Comparison of ENCODE assay signal across 1 cellular context in the genomic region with DNA sequence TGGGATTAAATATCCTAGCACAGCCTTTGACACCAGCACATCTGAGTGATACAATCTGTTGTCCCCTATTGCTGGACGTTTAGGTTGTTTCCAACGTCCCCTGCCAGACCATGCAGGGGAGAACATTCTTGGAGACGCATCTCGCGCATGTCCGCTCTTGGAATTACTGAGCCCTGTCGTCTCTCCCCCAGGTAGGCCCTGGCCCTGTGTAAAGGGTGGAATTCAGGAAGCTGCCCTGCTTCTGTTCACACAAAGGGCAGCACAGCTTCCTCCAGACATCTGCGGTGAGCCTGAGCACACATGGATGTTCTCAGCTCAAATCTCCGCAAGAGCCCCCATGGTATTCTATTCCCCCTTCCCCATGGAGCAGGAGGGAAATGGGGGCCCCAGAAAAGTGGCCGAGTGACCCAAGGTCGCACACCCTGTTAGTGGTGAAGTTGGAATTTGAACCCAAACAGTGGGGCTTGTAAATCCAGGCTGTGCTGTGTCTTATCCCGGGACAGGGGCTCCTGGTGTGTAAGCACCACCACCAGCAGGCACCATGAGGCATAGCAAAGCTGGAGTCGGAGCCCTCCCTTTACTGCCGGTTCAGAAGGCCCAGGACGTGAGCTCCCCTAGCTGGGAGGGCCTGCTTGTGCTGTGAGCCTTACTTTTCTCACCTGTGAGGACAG.
TF ChIP-seq lines count a peak whose summit lies in the region.

No MANE protein-coding gene starts in this region.

TF ChIP-seq in HepG2, 621 proteins besides CTCF, POLR2A, EP300 and RAD21 (continued from another document and continues in another):
- TF ChIP-seq, protein P1, sequence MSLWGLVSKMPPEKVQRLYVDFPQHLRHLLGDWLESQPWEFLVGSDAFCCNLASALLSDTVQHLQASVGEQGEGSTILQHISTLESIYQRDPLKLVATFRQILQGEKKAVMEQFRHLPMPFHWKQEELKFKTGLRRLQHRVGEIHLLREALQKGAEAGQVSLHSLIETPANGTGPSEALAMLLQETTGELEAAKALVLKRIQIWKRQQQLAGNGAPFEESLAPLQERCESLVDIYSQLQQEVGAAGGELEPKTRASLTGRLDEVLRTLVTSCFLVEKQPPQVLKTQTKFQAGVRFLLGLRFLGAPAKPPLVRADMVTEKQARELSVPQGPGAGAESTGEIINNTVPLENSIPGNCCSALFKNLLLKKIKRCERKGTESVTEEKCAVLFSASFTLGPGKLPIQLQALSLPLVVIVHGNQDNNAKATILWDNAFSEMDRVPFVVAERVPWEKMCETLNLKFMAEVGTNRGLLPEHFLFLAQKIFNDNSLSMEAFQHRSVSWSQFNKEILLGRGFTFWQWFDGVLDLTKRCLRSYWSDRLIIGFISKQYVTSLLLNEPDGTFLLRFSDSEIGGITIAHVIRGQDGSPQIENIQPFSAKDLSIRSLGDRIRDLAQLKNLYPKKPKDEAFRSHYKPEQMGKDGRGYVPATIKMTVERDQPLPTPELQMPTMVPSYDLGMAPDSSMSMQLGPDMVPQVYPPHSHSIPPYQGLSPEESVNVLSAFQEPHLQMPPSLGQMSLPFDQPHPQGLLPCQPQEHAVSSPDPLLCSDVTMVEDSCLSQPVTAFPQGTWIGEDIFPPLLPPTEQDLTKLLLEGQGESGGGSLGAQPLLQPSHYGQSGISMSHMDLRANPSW (CRISPR knock-in tag; IDR thresholded peaks at IDR 0.05; ENCODE audit: borderline replicate concordance) = no peak
- TF ChIP-seq KDM3A (CRISPR knock-in tag; IDR thresholded peaks at IDR 0.05; ENCODE audit: low read depth) (no peak), ELF3 (CRISPR knock-in tag; IDR thresholded peaks at IDR 0.05) (0 out of 2 replicates have a peak, but pooled peaks have one; percentile 13), TRIM24 (CRISPR knock-in tag; IDR thresholded peaks at IDR 0.05) (no peak), MZF1 (CRISPR knock-in tag; IDR thresholded peaks at IDR 0.05; ENCODE audit: borderline replicate concordance) (peak; percentile 40; the same call in 1 of the 2 replicates), ZBTB1 (CRISPR knock-in tag; IDR thresholded peaks at IDR 0.05; ENCODE audit: borderline replicate concordance) (no peak), ZSCAN20 (CRISPR knock-in tag; IDR thresholded peaks at IDR 0.05; ENCODE audit: borderline replicate concordance) (no peak), RCOR2 (CRISPR knock-in tag; IDR thresholded peaks at IDR 0.05) (0 out of 2 replicates have a peak, but pooled peaks have one; percentile 33), NR2C2 (CRISPR knock-in tag; IDR thresholded peaks at IDR 0.05; ENCODE audit: borderline replicate concordance) (0 out of 2 replicates have a peak, but pooled peaks have one; percentile 33), ZNF850 (CRISPR knock-in tag; conservative IDR thresholded peaks at IDR 0.05) (no peak), ETV6 (CRISPR knock-in tag; conservative IDR thresholded peaks at IDR 0.05) (no peak), ATRX (CRISPR knock-in tag; IDR thresholded peaks at IDR 0.05; ENCODE audit: borderline replicate concordance) (no peak), ZNF883 (CRISPR knock-in tag; IDR thresholded peaks at IDR 0.05; ENCODE audit: not compliant biosample characterization) (no peak), ZNF33A (CRISPR knock-in tag; IDR thresholded peaks at IDR 0.05; ENCODE audit: borderline replicate concordance) (no peak), TAF1 (CRISPR knock-in tag; IDR thresholded peaks at IDR 0.05) (no peak), ZKSCAN1 (IDR thresholded peaks at IDR 0.05; ENCODE audit: low read length) (no peak), FOXM1 (CRISPR knock-in tag; IDR thresholded peaks at IDR 0.05) (no peak), ZFYVE20 (CRISPR knock-in tag; IDR thresholded peaks at IDR 0.05; ENCODE audit: borderline replicate concordance, low read depth) (no peak), HMG20B (CRISPR knock-in tag; conservative IDR thresholded peaks at IDR 0.05) (no peak), DNMT3B (CRISPR knock-in tag; conservative IDR thresholded peaks at IDR 0.05) (no peak), ZSCAN9 (CRISPR knock-in tag; IDR thresholded peaks at IDR 0.05; ENCODE audit: borderline replicate concordance) (0 out of 2 replicates have a peak, but pooled peaks have one; percentile 27), BCL6 (CRISPR knock-in tag; IDR thresholded peaks at IDR 0.05) (no peak), GFI1 (CRISPR knock-in tag; IDR thresholded peaks at IDR 0.05; ENCODE audit: borderline replicate concordance) (peak; percentile 78), ARNT2 (CRISPR knock-in tag; IDR thresholded peaks at IDR 0.05; ENCODE audit: low read depth) (no peak), HNF4A (CRISPR knock-in tag; IDR thresholded peaks at IDR 0.05) (peak; percentile 94), ZNF619 (CRISPR knock-in tag; IDR thresholded peaks at IDR 0.05) (no peak), ZSCAN31 (CRISPR knock-in tag; IDR thresholded peaks at IDR 0.05; ENCODE audit: low read depth) (peak; percentile 70), KLF9 (CRISPR knock-in tag; IDR thresholded peaks at IDR 0.05; ENCODE audit: low read depth) (no peak), ZBTB7B (CRISPR knock-in tag; IDR thresholded peaks at IDR 0.05) (peak; percentile 68; the same call in 1 of the 2 replicates), SPEN (CRISPR knock-in tag; IDR thresholded peaks at IDR 0.05; ENCODE audit: low read depth) (no peak), ZNF550 (CRISPR knock-in tag; IDR thresholded peaks at IDR 0.05; ENCODE audit: borderline replicate concordance) (no peak), NRL (CRISPR knock-in tag; IDR thresholded peaks at IDR 0.05; ENCODE audit: borderline replicate concordance) (peak; percentile 76; the same call in 1 of the 2 replicates), MED1 (CRISPR knock-in tag; IDR thresholded peaks at IDR 0.05) (peak; percentile 58), CHD2 (IDR thresholded peaks at IDR 0.05; ENCODE audit: low read depth, low read length) (no peak)
- TF ChIP-seq, protein P2, sequence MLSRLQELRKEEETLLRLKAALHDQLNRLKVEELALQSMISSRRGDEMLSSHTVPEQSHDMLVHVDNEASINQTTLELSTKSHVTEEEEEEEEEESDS (CRISPR knock-in tag; IDR thresholded peaks at IDR 0.05; ENCODE audit: borderline replicate concordance) = no peak
- TF ChIP-seq, protein P3, sequence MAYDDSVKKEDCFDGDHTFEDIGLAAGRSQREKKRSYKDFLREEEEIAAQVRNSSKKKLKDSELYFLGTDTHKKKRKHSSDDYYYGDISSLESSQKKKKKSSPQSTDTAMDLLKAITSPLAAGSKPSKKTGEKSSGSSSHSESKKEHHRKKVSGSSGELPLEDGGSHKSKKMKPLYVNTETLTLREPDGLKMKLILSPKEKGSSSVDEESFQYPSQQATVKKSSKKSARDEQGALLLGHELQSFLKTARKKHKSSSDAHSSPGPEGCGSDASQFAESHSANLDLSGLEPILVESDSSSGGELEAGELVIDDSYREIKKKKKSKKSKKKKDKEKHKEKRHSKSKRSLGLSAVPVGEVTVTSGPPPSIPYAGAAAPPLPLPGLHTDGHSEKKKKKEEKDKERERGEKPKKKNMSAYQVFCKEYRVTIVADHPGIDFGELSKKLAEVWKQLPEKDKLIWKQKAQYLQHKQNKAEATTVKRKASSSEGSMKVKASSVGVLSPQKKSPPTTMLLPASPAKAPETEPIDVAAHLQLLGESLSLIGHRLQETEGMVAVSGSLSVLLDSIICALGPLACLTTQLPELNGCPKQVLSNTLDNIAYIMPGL (CRISPR knock-in tag; IDR thresholded peaks at IDR 0.05; ENCODE audit: borderline replicate concordance in 1 of 2, low read depth in 1 of 2) = peak in 1 of 2 experiments; percentile 30; a peak in 1 of 4 replicates
- TF ChIP-seq, protein P4, sequence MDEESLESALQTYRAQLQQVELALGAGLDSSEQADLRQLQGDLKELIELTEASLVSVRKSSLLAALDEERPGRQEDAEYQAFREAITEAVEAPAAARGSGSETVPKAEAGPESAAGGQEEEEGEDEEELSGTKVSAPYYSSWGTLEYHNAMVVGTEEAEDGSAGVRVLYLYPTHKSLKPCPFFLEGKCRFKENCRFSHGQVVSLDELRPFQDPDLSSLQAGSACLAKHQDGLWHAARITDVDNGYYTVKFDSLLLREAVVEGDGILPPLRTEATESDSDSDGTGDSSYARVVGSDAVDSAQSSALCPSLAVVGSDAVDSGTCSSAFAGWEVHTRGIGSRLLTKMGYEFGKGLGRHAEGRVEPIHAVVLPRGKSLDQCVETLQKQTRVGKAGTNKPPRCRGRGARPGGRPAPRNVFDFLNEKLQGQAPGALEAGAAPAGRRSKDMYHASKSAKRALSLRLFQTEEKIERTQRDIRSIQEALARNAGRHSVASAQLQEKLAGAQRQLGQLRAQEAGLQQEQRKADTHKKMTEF (CRISPR knock-in tag; IDR thresholded peaks at IDR 0.05) = 0 out of 2 replicates have a peak, but pooled peaks have one; percentile 27
- TF ChIP-seq, protein P5, sequence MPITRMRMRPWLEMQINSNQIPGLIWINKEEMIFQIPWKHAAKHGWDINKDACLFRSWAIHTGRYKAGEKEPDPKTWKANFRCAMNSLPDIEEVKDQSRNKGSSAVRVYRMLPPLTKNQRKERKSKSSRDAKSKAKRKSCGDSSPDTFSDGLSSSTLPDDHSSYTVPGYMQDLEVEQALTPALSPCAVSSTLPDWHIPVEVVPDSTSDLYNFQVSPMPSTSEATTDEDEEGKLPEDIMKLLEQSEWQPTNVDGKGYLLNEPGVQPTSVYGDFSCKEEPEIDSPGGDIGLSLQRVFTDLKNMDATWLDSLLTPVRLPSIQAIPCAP (CRISPR knock-in tag; IDR thresholded peaks at IDR 0.05; ENCODE audit: low read depth) = no peak
- TF ChIP-seq, protein P6, sequence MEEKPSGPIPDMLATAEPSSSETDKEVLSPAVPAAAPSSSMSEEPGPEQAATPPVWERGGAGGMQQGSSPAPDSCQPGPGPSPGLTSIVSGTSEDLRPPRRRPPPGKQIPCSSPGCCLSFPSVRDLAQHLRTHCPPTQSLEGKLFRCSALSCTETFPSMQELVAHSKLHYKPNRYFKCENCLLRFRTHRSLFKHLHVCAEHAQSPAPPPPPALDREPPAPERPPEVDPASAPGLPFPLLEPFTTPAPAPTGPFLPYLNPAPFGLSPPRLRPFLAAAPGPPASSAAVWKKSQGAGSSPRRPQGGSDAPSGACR (CRISPR knock-in tag; IDR thresholded peaks at IDR 0.05) = 0 out of 2 replicates have a peak, but pooled peaks have one; percentile 42
- TF ChIP-seq, protein P7, sequence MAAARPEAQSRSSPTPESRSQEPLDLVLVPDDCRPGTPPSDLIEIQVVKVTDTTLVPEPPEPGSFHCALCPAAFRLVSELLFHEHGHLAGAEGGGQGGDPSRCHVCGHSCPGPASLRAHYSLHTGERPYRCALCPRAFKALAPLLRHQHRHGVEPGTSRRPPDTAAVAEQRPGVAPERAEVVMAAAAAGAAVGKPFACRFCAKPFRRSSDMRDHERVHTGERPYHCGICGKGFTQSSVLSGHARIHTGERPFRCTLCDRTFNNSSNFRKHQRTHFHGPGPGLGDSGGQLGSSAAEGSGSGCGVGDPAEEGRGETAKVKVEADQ (CRISPR knock-in tag; IDR thresholded peaks at IDR 0.05; ENCODE audit: borderline replicate concordance) = no peak
- TF ChIP-seq, protein P8, sequence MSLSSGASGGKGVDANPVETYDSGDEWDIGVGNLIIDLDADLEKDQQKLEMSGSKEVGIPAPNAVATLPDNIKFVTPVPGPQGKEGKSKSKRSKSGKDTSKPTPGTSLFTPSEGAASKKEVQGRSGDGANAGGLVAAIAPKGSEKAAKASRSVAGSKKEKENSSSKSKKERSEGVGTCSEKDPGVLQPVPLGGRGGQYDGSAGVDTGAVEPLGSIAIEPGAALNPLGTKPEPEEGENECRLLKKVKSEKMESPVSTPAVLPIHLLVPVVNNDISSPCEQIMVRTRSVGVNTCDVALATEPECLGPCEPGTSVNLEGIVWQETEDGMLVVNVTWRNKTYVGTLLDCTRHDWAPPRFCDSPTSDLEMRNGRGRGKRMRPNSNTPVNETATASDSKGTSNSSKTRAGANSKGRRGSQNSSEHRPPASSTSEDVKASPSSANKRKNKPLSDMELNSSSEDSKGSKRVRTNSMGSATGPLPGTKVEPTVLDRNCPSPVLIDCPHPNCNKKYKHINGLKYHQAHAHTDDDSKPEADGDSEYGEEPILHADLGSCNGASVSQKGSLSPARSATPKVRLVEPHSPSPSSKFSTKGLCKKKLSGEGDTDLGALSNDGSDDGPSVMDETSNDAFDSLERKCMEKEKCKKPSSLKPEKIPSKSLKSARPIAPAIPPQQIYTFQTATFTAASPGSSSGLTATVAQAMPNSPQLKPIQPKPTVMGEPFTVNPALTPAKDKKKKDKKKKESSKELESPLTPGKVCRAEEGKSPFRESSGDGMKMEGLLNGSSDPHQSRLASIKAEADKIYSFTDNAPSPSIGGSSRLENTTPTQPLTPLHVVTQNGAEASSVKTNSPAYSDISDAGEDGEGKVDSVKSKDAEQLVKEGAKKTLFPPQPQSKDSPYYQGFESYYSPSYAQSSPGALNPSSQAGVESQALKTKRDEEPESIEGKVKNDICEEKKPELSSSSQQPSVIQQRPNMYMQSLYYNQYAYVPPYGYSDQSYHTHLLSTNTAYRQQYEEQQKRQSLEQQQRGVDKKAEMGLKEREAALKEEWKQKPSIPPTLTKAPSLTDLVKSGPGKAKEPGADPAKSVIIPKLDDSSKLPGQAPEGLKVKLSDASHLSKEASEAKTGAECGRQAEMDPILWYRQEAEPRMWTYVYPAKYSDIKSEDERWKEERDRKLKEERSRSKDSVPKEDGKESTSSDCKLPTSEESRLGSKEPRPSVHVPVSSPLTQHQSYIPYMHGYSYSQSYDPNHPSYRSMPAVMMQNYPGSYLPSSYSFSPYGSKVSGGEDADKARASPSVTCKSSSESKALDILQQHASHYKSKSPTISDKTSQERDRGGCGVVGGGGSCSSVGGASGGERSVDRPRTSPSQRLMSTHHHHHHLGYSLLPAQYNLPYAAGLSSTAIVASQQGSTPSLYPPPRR (CRISPR knock-in tag; IDR thresholded peaks at IDR 0.05; ENCODE audit: borderline replicate concordance) = no peak
- TF ChIP-seq, protein P9, sequence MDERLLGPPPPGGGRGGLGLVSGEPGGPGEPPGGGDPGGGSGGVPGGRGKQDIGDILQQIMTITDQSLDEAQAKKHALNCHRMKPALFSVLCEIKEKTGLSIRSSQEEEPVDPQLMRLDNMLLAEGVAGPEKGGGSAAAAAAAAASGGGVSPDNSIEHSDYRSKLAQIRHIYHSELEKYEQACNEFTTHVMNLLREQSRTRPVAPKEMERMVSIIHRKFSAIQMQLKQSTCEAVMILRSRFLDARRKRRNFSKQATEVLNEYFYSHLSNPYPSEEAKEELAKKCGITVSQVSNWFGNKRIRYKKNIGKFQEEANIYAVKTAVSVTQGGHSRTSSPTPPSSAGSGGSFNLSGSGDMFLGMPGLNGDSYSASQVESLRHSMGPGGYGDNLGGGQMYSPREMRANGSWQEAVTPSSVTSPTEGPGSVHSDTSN (CRISPR knock-in tag; IDR thresholded peaks at IDR 0.05) = no peak
- TF ChIP-seq, protein P10, sequence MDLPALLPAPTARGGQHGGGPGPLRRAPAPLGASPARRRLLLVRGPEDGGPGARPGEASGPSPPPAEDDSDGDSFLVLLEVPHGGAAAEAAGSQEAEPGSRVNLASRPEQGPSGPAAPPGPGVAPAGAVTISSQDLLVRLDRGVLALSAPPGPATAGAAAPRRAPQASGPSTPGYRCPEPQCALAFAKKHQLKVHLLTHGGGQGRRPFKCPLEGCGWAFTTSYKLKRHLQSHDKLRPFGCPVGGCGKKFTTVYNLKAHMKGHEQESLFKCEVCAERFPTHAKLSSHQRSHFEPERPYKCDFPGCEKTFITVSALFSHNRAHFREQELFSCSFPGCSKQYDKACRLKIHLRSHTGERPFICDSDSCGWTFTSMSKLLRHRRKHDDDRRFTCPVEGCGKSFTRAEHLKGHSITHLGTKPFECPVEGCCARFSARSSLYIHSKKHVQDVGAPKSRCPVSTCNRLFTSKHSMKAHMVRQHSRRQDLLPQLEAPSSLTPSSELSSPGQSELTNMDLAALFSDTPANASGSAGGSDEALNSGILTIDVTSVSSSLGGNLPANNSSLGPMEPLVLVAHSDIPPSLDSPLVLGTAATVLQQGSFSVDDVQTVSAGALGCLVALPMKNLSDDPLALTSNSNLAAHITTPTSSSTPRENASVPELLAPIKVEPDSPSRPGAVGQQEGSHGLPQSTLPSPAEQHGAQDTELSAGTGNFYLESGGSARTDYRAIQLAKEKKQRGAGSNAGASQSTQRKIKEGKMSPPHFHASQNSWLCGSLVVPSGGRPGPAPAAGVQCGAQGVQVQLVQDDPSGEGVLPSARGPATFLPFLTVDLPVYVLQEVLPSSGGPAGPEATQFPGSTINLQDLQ (CRISPR knock-in tag; IDR thresholded peaks at IDR 0.05) = peak; percentile 55; the same call in 1 of the 2 replicates
